ENCODE assay signal across 1 cellular context in genomic region chr17:44187131-44187899, GRCh38.
TF ChIP-seq lines count a peak whose summit lies in the region.

No MANE protein-coding gene starts in this region.

TF ChIP-seq in K562, 482 proteins besides CTCF, POLR2A, EP300 and RAD21 (continued from another document and continues in another):
- TF ChIP-seq ZNF398 (CRISPR knock-in tag; IDR thresholded peaks at IDR 0.05) (no peak), NCOA2 (IDR thresholded peaks at IDR 0.05; ENCODE audit: partially characterized antibody in 2 of 2) (no peak), MEF2D (tag; conservative IDR thresholded peaks at IDR 0.05; ENCODE audit: low read depth) (no peak), ARID3A (IDR thresholded peaks at IDR 0.05; ENCODE audit: borderline replicate concordance, low read depth, low read length) (no peak), SAFB (IDR thresholded peaks at IDR 0.05; ENCODE audit: borderline replicate concordance, low read depth, low read length) (no peak), KDM1A (IDR thresholded peaks at IDR 0.05) (peak; percentile 61 to 76), MEIS2 (IDR thresholded peaks at IDR 0.05; ENCODE audit: partially characterized antibody) (peak; percentile 42), CBX1 (IDR thresholded peaks at IDR 0.05; ENCODE audit: low read depth) (no peak), BCLAF1 (IDR thresholded peaks at IDR 0.05; ENCODE audit: borderline replicate concordance in 1 of 2, control insufficient read depth in 1 of 2, low read depth in 2 of 2, low read length in 1 of 2) (no peak), ETS1 (conservative IDR thresholded peaks at IDR 0.05; ENCODE audit: control insufficient read depth, low read depth, low read length) (no peak), SAP30 (IDR thresholded peaks at IDR 0.05; ENCODE audit: borderline replicate concordance, insufficient read depth, low read depth, low read length, poor library complexity, severe bottlenecking) (peak; percentile 32), KLF13 (tag; IDR thresholded peaks at IDR 0.05; ENCODE audit: borderline replicate concordance, low read depth) (no peak), MAFG (tag; conservative IDR thresholded peaks at IDR 0.05) (no peak), MCM5 (IDR thresholded peaks at IDR 0.05; ENCODE audit: low read depth) (no peak), HDGF (IDR thresholded peaks at IDR 0.05) (no peak), POLR3A (IDR thresholded peaks at IDR 0.05; ENCODE audit: borderline replicate concordance, extremely low read depth, insufficient read depth, insufficient read length) (no peak), IRF1 (CRISPR knock-in tag; IDR thresholded peaks at IDR 0.05; ENCODE audit: borderline replicate concordance) (no peak), DMBX1 (CRISPR knock-in tag; IDR thresholded peaks at IDR 0.05; ENCODE audit: borderline replicate concordance) (no peak), NFIX (CRISPR knock-in tag; IDR thresholded peaks at IDR 0.05; ENCODE audit: low read depth) (no peak), CHD2 (IDR thresholded peaks at IDR 0.05; ENCODE audit: low read depth, low read length) (no peak), ZBTB33 (CRISPR knock-in tag; IDR thresholded peaks at IDR 0.05) (no peak), HBP1 (CRISPR knock-in tag; IDR thresholded peaks at IDR 0.05) (no peak), TEAD4 (IDR thresholded peaks at IDR 0.05; ENCODE audit: low read length) (no peak), TEAD4 (CRISPR knock-in tag; IDR thresholded peaks at IDR 0.05; ENCODE audit: borderline replicate concordance) (no peak), ZNF165 (CRISPR knock-in tag; IDR thresholded peaks at IDR 0.05; ENCODE audit: borderline replicate concordance) (no peak), ADNP (tag; IDR thresholded peaks at IDR 0.05) (no peak), TAL1 (IDR thresholded peaks at IDR 0.05) (no peak), MTA1 (IDR thresholded peaks at IDR 0.05; ENCODE audit: borderline replicate concordance) (no peak), RBM25 (IDR thresholded peaks at IDR 0.05; ENCODE audit: low read depth, low read length, severe bottlenecking) (peak; percentile 94), ZNF197 (CRISPR knock-in tag; IDR thresholded peaks at IDR 0.05; ENCODE audit: low read depth) (no peak), ZNF740 (CRISPR knock-in tag; IDR thresholded peaks at IDR 0.05) (no peak), ZNF740 (tag; IDR thresholded peaks at IDR 0.05) (no peak), ZFP36 (IDR thresholded peaks at IDR 0.05; ENCODE audit: low read depth, low read length, partially characterized antibody) (no peak), RUNX1 (IDR thresholded peaks at IDR 0.05; ENCODE audit: low read depth) (no peak), RNF219 (CRISPR knock-in tag; IDR thresholded peaks at IDR 0.05) (no peak), EHMT2 (IDR thresholded peaks at IDR 0.05) (no peak), SIN3A (IDR thresholded peaks at IDR 0.05; ENCODE audit: borderline replicate concordance in 2 of 2, control insufficient read depth in 1 of 2, low read depth in 2 of 2, low read length in 2 of 2) (peak in 1 of 2 experiments; percentile 28; a peak in 1 of 4 replicates), NFE2 (IDR thresholded peaks at IDR 0.05; ENCODE audit: low read depth) (no peak), ZNF717 (CRISPR knock-in tag; IDR thresholded peaks at IDR 0.05) (no peak), PHB2 (IDR thresholded peaks at IDR 0.05; ENCODE audit: low read depth) (no peak), USF2 (CRISPR knock-in tag; IDR thresholded peaks at IDR 0.05) (no peak), BRD9 (IDR thresholded peaks at IDR 0.05; ENCODE audit: low read depth, partially characterized antibody) (no peak), PBX2 (CRISPR knock-in tag; IDR thresholded peaks at IDR 0.05; ENCODE audit: low read depth) (no peak), PBX2 (tag; conservative IDR thresholded peaks at IDR 0.05; ENCODE audit: low read depth) (peak; percentile 44; the same call in 1 of the 2 replicates), MBD2 (IDR thresholded peaks at IDR 0.05; ENCODE audit: borderline replicate concordance, low read depth) (no peak)
